In the genomic region with DNA sequence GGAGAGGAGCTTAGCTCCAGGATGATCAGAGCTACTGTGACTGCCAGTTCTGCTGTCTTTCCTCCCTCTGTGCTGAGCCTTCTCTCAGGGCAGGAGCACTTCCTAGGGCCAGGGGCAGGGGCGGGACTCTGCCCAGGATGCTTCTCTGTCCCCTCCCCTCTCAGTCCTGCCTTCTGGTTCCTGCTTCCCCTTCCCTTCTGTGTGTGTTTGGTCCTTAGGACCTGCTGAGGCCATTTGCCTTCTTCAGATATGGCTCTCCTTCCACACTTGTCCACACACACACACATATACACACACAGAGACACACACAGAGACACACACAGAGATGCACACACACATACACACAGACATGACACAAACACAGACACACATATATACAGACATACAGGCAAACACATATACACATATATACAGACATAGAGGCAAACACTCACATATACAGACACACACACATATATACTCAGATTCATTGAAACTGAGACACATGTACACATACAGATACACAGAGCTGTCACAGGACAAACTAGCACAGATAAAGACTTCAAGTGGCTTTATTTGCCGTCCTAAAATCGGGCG, we compare ENCODE assay signal across 21 cellular contexts. TPM values are rescaled to one million over a fixed set of nuclear protein-coding genes. Genes with fewer than 3 reads are reported as not detected.
"Had no signal": no experiment of that assay in that cellular context is flagged by ENCODE, and none has a peak within 500 bp of the region (broad histone marks: within the 10 kb centered on the region; RNA-seq: fewer than 3 reads in every experiment).

No MANE protein-coding gene starts in this region.

- ATAC-seq: activated CD8-positive, alpha-beta memory T cell treated with anti-CD3 and anti-CD28 coated beads, Interleukin-2, amount 10 ng/mL, durations not matched to agents 7 days and 5 days; activated T-helper 17 cell treated with anti-CD3 and anti-CD28 coated beads, Interleukin-2, amount 50 U/mL, for 72 hours; naive thymus-derived CD8-positive, alpha-beta T cell; psoas muscle; right cardiac atrium; stimulated activated naive CD8-positive, alpha-beta T cell treated with anti-CD3 and anti-CD28 coated beads, Interleukin-15, Interleukin-2, amounts not matched to agents 100 U/mL and 50 U/mL, for 24 hours had no signal

- DNase-seq: activated B cell treated with CpG ODN at 0.5 μM for 24 hours; activated CD4-positive, alpha-beta memory T cell treated with anti-CD3 and anti-CD28 coated beads, Interleukin-2, amount 10 ng/mL, durations not matched to agents 7 days and 5 days; activated CD4-positive, alpha-beta T cell treated with anti-CD3 and anti-CD28 coated beads for 48 hours; activated CD8-positive, alpha-beta memory T cell treated with anti-CD3 and anti-CD28 coated beads, Interleukin-2, amount 10 ng/mL, durations not matched to agents 7 days and 5 days; activated naive CD4-positive, alpha-beta T cell; activated naive CD8-positive, alpha-beta T cell treated with anti-CD3 and anti-CD28 coated beads for 36 hours; activated T-cell treated with anti-CD3 and anti-CD28 coated beads, Interleukin-2, amount 50 U/mL, for 1 hour; amniotic stem cell; foreskin melanocyte; hypothalamus; islet precursor cell; lower lobe of right lung; naive thymus-derived CD8-positive, alpha-beta T cell; ovary; psoas muscle; right cardiac atrium; stimulated activated CD4-positive, alpha-beta T cell treated with anti-CD3 and anti-CD28 coated beads, Interleukin-2, amount 100 ng/mL, for 24 hours; stimulated activated naive CD8-positive, alpha-beta T cell treated with anti-CD3 and anti-CD28 coated beads, Interleukin-15, Interleukin-2, amounts not matched to agents 100 U/mL and 50 U/mL, for 24 hours; substantia nigra; tibial artery had no signal

RNA-seq across cellular contexts. Expression of gene CD177, which starts 22.0 kb away (rescaled TPM):
- total RNA-seq: activated B cell treated with CpG ODN at 0.5 μM for 24 hours; activated CD4-positive, alpha-beta memory T cell treated with anti-CD3 and anti-CD28 coated beads, Interleukin-2, amount 10 ng/mL, durations not matched to agents 7 days and 5 days; activated CD8-positive, alpha-beta memory T cell treated with anti-CD3 and anti-CD28 coated beads, Interleukin-2, amount 10 ng/mL, durations not matched to agents 7 days and 5 days; activated naive CD8-positive, alpha-beta T cell treated with anti-CD3 and anti-CD28 coated beads for 36 hours; activated T-helper 17 cell treated with anti-CD3 and anti-CD28 coated beads, Interleukin-2, amount 50 U/mL, for 72 hours; naive thymus-derived CD8-positive, alpha-beta T cell had no signal
